ENCODE assay signal across 9 cellular contexts in genomic region chr1:45200435-45200834, GRCh38. TPM values are rescaled to one million over a fixed set of nuclear protein-coding genes. Genes with fewer than 3 reads are reported as not detected.
"Had no signal": no experiment of that assay in that cellular context is flagged by ENCODE, and none has a peak within 500 bp of the region (broad histone marks: within the 10 kb centered on the region; RNA-seq: fewer than 3 reads in every experiment).

No MANE protein-coding gene starts in this region.

- H2AFZ ChIP-seq: GM23248 had no signal

- H3K36me3 ChIP-seq: HAP-1 had no signal

- ATAC-seq: HCT116 had no signal

- H3K4me3 ChIP-seq: GM23248, HAP-1 had no signal

- H3K9ac ChIP-seq: GM23248 had no signal

- H3K27ac ChIP-seq: GM23248, HL-60 had no signal

- DNase-seq: GM23248, GOT3, H7, HFFc6, KBM-7 had no signal

- H3K9me3 ChIP-seq: HAP-1 had no signal

RNA-seq across cellular contexts. Expression of gene ZSWIM5, which starts 6.0 kb away (rescaled TPM):
- total RNA-seq: HT1080 had no signal
